15 cellular contexts compared by ENCODE assay signal in genomic region chr1:69572921-69573320, GRCh38. TPM values are rescaled to one million over a fixed set of nuclear protein-coding genes. Genes with fewer than 3 reads are reported as not detected.
A peak's percentile ranks its signal among the peaks of the same experiment; 100 is the strongest.
DNase-seq lines count a peak whose midpoint lies in the region; ATAC-seq and TF ChIP-seq lines count a peak whose summit lies in the region.
"Had no signal": no experiment of that assay in that cellular context is flagged by ENCODE, and none has a peak within 500 bp of the region (broad histone marks: within the 10 kb centered on the region; RNA-seq: fewer than 3 reads in every experiment).

No MANE protein-coding gene starts in this region.

- WGBS in mesenchymal stem cell: 69% methylated on average over 1 of the region's 2 CpGs

- H3K23ac ChIP-seq in mesenchymal stem cell (ENCODE audit: low read length in 2 of 2): no peak overlapping the region

- no peak for TF ChIP-seq CTCF in brain (conservative IDR thresholded peaks at IDR 0.05)

- no peaks in the 10 kb centered on the region for H3K36me3 ChIP-seq in mesenchymal stem cell (ENCODE audit: control insufficient read depth in 1 of 2, insufficient read depth in 2 of 2, low read depth in 1 of 2, low read length in 2 of 2)
- H3K36me3 ChIP-seq: BLaER1 treated with 17β-estradiol and CSF1 and Interleukin-3, amounts not matched to agents 10 nM and 100 nM had no signal

- H3K9me3 Mint-ChIP-seq in brain: peaks cover 0 to 8% (median 3%) of the 10 kb centered on the region in 5 experiments

- no peak overlapping the region for H4K91ac ChIP-seq in mesenchymal stem cell (ENCODE audit: low read length)

- H3K27ac ChIP-seq in mesenchymal stem cell (ENCODE audit: low read length, poor library complexity, severe bottlenecking): no peak overlapping the region
- H3K27ac ChIP-seq: BLaER1 treated with 17β-estradiol and CSF1 and Interleukin-3, amounts not matched to agents 10 nM and 100 nM had no signal

- peaks cover 8% of the 10 kb centered on the region for H3K36me3 Mint-ChIP-seq in brain
- H3K36me3 Mint-ChIP-seq: CD4-positive, CD25-positive, alpha-beta regulatory T cell had no signal

- no peak overlapping the region for H2BK5ac ChIP-seq in mesenchymal stem cell (ENCODE audit: low read depth, low read length, poor library complexity, severe bottlenecking)

- no peak overlapping the region for H4K8ac ChIP-seq in mesenchymal stem cell (ENCODE audit: low read length)

- no peak overlapping the region for H2AFZ ChIP-seq in mesenchymal stem cell (ENCODE audit: low read depth, low read length)

- no peak for ATAC-seq in left ventricle myocardium superior
- ATAC-seq in HG03565 (IDR thresholded peaks at IDR 0.05; ENCODE audit: unreplicated experiment): no peak
- ATAC-seq in HG03520 (IDR thresholded peaks at IDR 0.05; ENCODE audit: unreplicated experiment): no peak

- no peak overlapping the region for H2BK120ac ChIP-seq in mesenchymal stem cell (ENCODE audit: low read depth, low read length)

- no peaks in the 10 kb centered on the region for H3K79me1 ChIP-seq in mesenchymal stem cell (replicated peaks; ENCODE audit: low read length, poor library complexity, severe bottlenecking)

- H2AK5ac ChIP-seq in mesenchymal stem cell (ENCODE audit: low read length, severe bottlenecking): no peak overlapping the region

- no peak overlapping the region for H3K14ac ChIP-seq in mesenchymal stem cell (ENCODE audit: low read length in 2 of 2)

- peaks cover 25 to 29% of the 10 kb centered on the region in 2 experiments for H3K27me3 ChIP-seq in mesenchymal stem cell (ENCODE audit: control insufficient read depth in 1 of 2, insufficient read depth in 1 of 2, low read length in 2 of 2)
- H3K27me3 ChIP-seq: BLaER1 treated with 17β-estradiol and CSF1 and Interleukin-3, amounts not matched to agents 10 nM and 100 nM had no signal

- DNase-seq in HT1080 (ENCODE audit: low read depth): peak; percentile 7
- DNase-seq in NCI-H446 (lab: John Stamatoyannopoulos, UW): peak; percentile 44 to 60
- peak; percentile 1 for DNase-seq in mesenchymal stem cell
- DNase-seq in left ventricle myocardium superior: no peak
- no peak for DNase-seq in stimulated activated CD4-positive, alpha-beta T cell treated with anti-CD3 and anti-CD28 coated beads, Interleukin-4, amount 100 ng/mL, for 24 hours
- DNase-seq: ACHN; CD4-positive, CD25-positive, alpha-beta regulatory T cell; DMS53; GF-D8; HCEC 1CT; HFFc6 had no signal

- no peak overlapping the region for H3K4me2 ChIP-seq in mesenchymal stem cell (ENCODE audit: low read length, poor library complexity, severe bottlenecking)
- H3K4me2 ChIP-seq: BLaER1 treated with 17β-estradiol and CSF1 and Interleukin-3, amounts not matched to agents 10 nM and 100 nM had no signal

- H3K4me1 ChIP-seq in mesenchymal stem cell (ENCODE audit: control insufficient read depth, insufficient read depth, low read depth, low read length): peaks cover 19% of the 10 kb centered on the region
- H3K4me1 ChIP-seq: BLaER1 treated with 17β-estradiol and CSF1 and Interleukin-3, amounts not matched to agents 10 nM and 100 nM had no signal

- no peak overlapping the region for H3K18ac ChIP-seq in mesenchymal stem cell (ENCODE audit: low read depth in 1 of 2, low read length in 2 of 2)

- peak overlapping the region in 4 of 5 experiments; percentile 68 to 94 (median 80) for H3K4me3 Mint-ChIP-seq in brain
- H3K4me3 Mint-ChIP-seq: CD4-positive, CD25-positive, alpha-beta regulatory T cell; HFFc6 had no signal

- H3K9ac ChIP-seq in mesenchymal stem cell (ENCODE audit: low read length): no peak overlapping the region
- H3K9ac ChIP-seq: BLaER1 treated with 17β-estradiol and CSF1 and Interleukin-3, amounts not matched to agents 10 nM and 100 nM had no signal

- no peak overlapping the region for H3K4ac ChIP-seq in mesenchymal stem cell (ENCODE audit: low read depth in 1 of 2, low read length in 2 of 2)

- no peaks in the 10 kb centered on the region for H3K9me3 ChIP-seq in mesenchymal stem cell (ENCODE audit: control insufficient read depth, low read length)

- peak overlapping the region in 3 of 5 experiments; percentile 33 to 69 (median 35) for H3K27ac Mint-ChIP-seq in brain
- H3K27ac Mint-ChIP-seq: CD4-positive, CD25-positive, alpha-beta regulatory T cell; HFFc6 had no signal

- peaks cover 32% of the 10 kb centered on the region for H3K4me1 Mint-ChIP-seq in brain

- no peak overlapping the region for H2BK12ac ChIP-seq in mesenchymal stem cell (ENCODE audit: low read length in 2 of 2)

- no peak overlapping the region for H2BK15ac ChIP-seq in mesenchymal stem cell (ENCODE audit: low read depth, poor library complexity, severe bottlenecking)

- no peak overlapping the region for H3K4me3 ChIP-seq in mesenchymal stem cell (ENCODE audit: insufficient read depth in 1 of 2, low read depth in 1 of 2, low read length in 2 of 2)
- H3K4me3 ChIP-seq: BLaER1 treated with 17β-estradiol and CSF1 and Interleukin-3, amounts not matched to agents 10 nM and 100 nM had no signal

- H3K27me3 Mint-ChIP-seq in brain: peaks cover 48% of the 10 kb centered on the region

- intact Hi-C loops in left ventricle myocardium superior (cut with micrococcal nuclease): no loop called here

RNA-seq across cellular contexts. Expression of gene LRRC7, which starts 5.2 kb away (rescaled TPM):
- total RNA-seq in HT1080 (2014; rRNA removed; shearing (Covaris generic)): not detected in 2 replicates
- polyA plus RNA-seq in HT1080 (2015; cell fraction: cytosol; rRNA removed): 0.01 and 0.02 TPM in 2 replicates
- polyA plus RNA-seq in HT1080 (2015; cell fraction: nucleus; rRNA removed): 0.14 TPM in 1 of 2 replicates, not detected in the other
- 1.4 TPM for polyA plus RNA-seq in brain (ENCODE audit: insufficient read depth, low read depth, low replicate concordance)
- polyA plus RNA-seq in mesenchymal stem cell (2013, experiment 1 of 2): 0.43 TPM
- polyA plus RNA-seq in mesenchymal stem cell (2013, experiment 2 of 2): 0.41 TPM
- total RNA-seq in left ventricle myocardium superior: 3.0 TPM

Comparison
In these comparisons a context has a peak if more than half of its experiments do, and no peak if none do; other contexts are left out.
1. DNase-seq: peak in HT1080 (single experiment), NCI-H446 (2 of 2) and mesenchymal stem cell (single experiment); none in left ventricle myocardium superior (single experiment) and stimulated activated CD4-positive, alpha-beta T cell treated with anti-CD3 and anti-CD28 coated beads, Interleukin-4, amount 100 ng/mL, for 24 hours (single experiment).